In genomic region chr1:36324322-36324802, GRCh38 we compare ENCODE assay signal across 1 cellular context.
TF ChIP-seq lines count a peak whose summit lies in the region.

No MANE protein-coding gene starts in this region.

TF ChIP-seq in K562, 482 proteins besides CTCF, POLR2A, EP300 and RAD21 (continued from another document):
- TF ChIP-seq PRDM10 (IDR thresholded peaks at IDR 0.05; ENCODE audit: partially characterized antibody): no peak
- no peak for TF ChIP-seq GATAD2A (IDR thresholded peaks at IDR 0.05)
- no peak for TF ChIP-seq CHAMP1 (IDR thresholded peaks at IDR 0.05)
- TF ChIP-seq EGR1 (conservative IDR thresholded peaks at IDR 0.05): peak; percentile 37
- TF ChIP-seq ZC3H4 (CRISPR knock-in tag; IDR thresholded peaks at IDR 0.05; ENCODE audit: borderline replicate concordance): no peak
- TF ChIP-seq NR4A1 (CRISPR knock-in tag; IDR thresholded peaks at IDR 0.05): no peak
- TF ChIP-seq NR4A1 (tag; IDR thresholded peaks at IDR 0.05): no peak
- TF ChIP-seq DMBX1 (CRISPR knock-in tag; IDR thresholded peaks at IDR 0.05; ENCODE audit: borderline replicate concordance): no peak
- TF ChIP-seq SMAD4 (CRISPR knock-in tag; conservative IDR thresholded peaks at IDR 0.05): no peak
- peak; percentile 51; the same call in 1 of the 2 replicates for TF ChIP-seq ZNF740 (CRISPR knock-in tag; IDR thresholded peaks at IDR 0.05)
- TF ChIP-seq ZNF740 (tag; IDR thresholded peaks at IDR 0.05): no peak
- no peak for TF ChIP-seq PHTF2 (CRISPR knock-in tag; IDR thresholded peaks at IDR 0.05)
- TF ChIP-seq MYC (IDR thresholded peaks at IDR 0.05; ENCODE audit: low read depth, low read length): no peak
- no peak for TF ChIP-seq MYC (CRISPR knock-in tag; IDR thresholded peaks at IDR 0.05; ENCODE audit: borderline replicate concordance, low read depth)
- TF ChIP-seq DNMT1 (IDR thresholded peaks at IDR 0.05): no peak
- TF ChIP-seq ZNF384 (IDR thresholded peaks at IDR 0.05; ENCODE audit: low read depth, low read length): no peak
- no peak for TF ChIP-seq USF1 (CRISPR knock-in tag; IDR thresholded peaks at IDR 0.05)
- TF ChIP-seq SNIP1 (IDR thresholded peaks at IDR 0.05; ENCODE audit: low read depth): no peak
- TF ChIP-seq ZNF830 (CRISPR knock-in tag; IDR thresholded peaks at IDR 0.05): no peak
- no peak for TF ChIP-seq ZNF274 (IDR thresholded peaks at IDR 0.05; ENCODE audit: borderline replicate concordance, low read depth, low read length)
- no peak for TF ChIP-seq NUFIP1 (IDR thresholded peaks at IDR 0.05; ENCODE audit: partially characterized antibody)
- TF ChIP-seq CEBPB (tag; IDR thresholded peaks at IDR 0.05): no peak
- no peak for TF ChIP-seq POLR2H (tag; IDR thresholded peaks at IDR 0.05; ENCODE audit: low read depth)
- peak; percentile 81; the same call in 1 of the 2 replicates for TF ChIP-seq ZBTB33 (CRISPR knock-in tag; IDR thresholded peaks at IDR 0.05)
- no peak for TF ChIP-seq ZNF217 (CRISPR knock-in tag; IDR thresholded peaks at IDR 0.05)
- TF ChIP-seq ZBTB9 (CRISPR knock-in tag; IDR thresholded peaks at IDR 0.05): no peak
